In genomic region chr6:36841756-36842155, GRCh38 we compare ENCODE assay signal across 22 cellular contexts. TPM values are rescaled to one million over a fixed set of nuclear protein-coding genes. Genes with fewer than 3 reads are reported as not detected.
"Had no signal": no experiment of that assay in that cellular context is flagged by ENCODE, and none has a peak within 500 bp of the region (broad histone marks: within the 10 kb centered on the region; RNA-seq: fewer than 3 reads in every experiment).

No MANE protein-coding gene starts in this region.

- H3K9me3 ChIP-seq: esophagus muscularis mucosa, gastroesophageal sphincter, lower lobe of right lung, ovary, sigmoid colon, stomach, thyroid gland, vagina had no signal

- FAIRE-seq: keratinocyte had no signal

- H3K27me3 ChIP-seq: ovary, thyroid gland, vagina had no signal

- H3K4me1 ChIP-seq: foreskin keratinocyte had no signal

- H3K4me3 ChIP-seq: lower lobe of right lung, ovary, stomach, thyroid gland had no signal

- H3K27ac ChIP-seq: coronary artery, foreskin keratinocyte, lower lobe of right lung, ovary, stomach, thyroid gland had no signal

- ATAC-seq: foreskin keratinocyte; naive thymus-derived CD8-positive, alpha-beta T cell; stimulated activated effector memory CD8-positive, alpha-beta T cell treated with anti-CD3 and anti-CD28 coated beads, Interleukin-12 subunit alpha, Interleukin-12 subunit beta, amount 100 ng/mL, for 72 hours had no signal

- DNase-seq: dermis blood vessel endothelial cell; effector memory CD4-positive, alpha-beta T cell; foreskin keratinocyte; lower lobe of right lung; nephron progenitor cell; ovary; retina; stimulated activated CD4-positive, alpha-beta T cell treated with anti-CD3 and anti-CD28 coated beads, Interleukin-2, amount 100 ng/mL, for 24 hours; stimulated activated CD4-positive, alpha-beta T cell treated with anti-CD3 and anti-CD28 coated beads, Interleukin-4, amount 100 ng/mL, for 24 hours; stimulated activated naive CD4-positive, alpha-beta T cell treated with Interleukin-2 at 50 U/mL for 16 hours; stomach; thyroid gland; trophoblast cell had no signal

- H3K36me3 ChIP-seq: esophagus muscularis mucosa, gastroesophageal sphincter, lower lobe of right lung, ovary, sigmoid colon, stomach, thyroid gland, vagina had no signal

RNA-seq across cellular contexts. Expression of gene CPNE5, which starts 2.5 kb away (rescaled TPM):
- total RNA-seq: fibroblast of lung, foreskin keratinocyte had no signal
